In the genomic region with DNA sequence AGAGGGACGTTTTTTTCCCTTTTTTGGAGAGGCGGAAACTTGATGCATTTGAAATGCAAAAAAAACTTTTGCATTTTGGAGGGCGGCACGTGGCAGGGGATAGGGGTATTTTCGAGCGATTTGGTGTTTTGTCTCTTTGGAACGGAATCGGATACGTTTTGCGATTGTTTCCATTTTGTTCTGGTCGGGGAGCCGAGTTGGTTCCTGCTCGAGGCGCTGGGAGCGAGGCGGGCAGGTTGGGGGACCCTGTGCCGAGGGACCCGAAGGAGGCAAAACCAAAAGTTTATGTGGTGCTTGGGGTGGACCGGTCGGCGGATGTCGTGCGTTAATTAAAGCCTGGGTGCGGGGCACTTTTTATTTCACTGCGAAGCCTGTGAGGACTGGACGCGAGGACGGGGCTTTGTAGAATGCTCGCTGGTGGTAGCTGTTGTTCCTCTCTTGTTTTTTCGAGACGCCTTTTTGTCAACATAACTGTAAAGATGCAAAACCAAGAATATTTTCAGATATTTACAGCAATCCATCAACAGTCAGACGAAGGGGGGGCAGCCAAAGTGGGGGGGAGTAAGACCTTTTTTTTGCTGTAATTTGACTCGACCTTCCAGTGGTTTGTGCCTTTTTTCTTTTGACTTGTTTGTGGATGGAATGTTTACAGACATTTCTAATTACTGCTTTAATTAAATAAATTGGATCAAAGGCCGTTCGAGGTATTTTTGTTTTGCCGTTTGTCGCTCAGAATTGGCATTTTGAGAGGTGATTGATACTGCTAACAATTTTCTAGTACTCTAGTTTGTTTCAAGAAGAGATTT, we compare ENCODE assay signal across 8 cellular contexts. TPM values are rescaled to one million over a fixed set of nuclear protein-coding genes. Genes with fewer than 3 reads are reported as not detected.
DNase-seq lines count a peak whose midpoint lies in the region; ATAC-seq and TF ChIP-seq lines count a peak whose summit lies in the region.

No MANE protein-coding gene starts in this region.

- H3K4me1 Mint-ChIP-seq in GM23338, result peaks cover 41% of the 10 kb centered on the region
- H3K4me1 Mint-ChIP-seq in activated CD4-positive, alpha-beta memory T cell treated with anti-CD3 and anti-CD28 coated beads for 36 hours (ENCODE audit: low read depth), result peaks cover 50% of the 10 kb centered on the region

- H3K27me3 ChIP-seq in GM06990 (replicated peaks; ENCODE audit: control insufficient read depth, insufficient read depth, low read length) (no peaks in the 10 kb centered on the region), GM23338 (ENCODE audit: insufficient read depth) (no peaks in the 10 kb centered on the region)
- no peaks in the 10 kb centered on the region for H3K27me3 ChIP-seq in effector memory CD4-positive, alpha-beta T cell (replicated peaks; ENCODE audit: control insufficient read depth, insufficient read depth, low read length, poor library complexity, severe bottlenecking)

- TF ChIP-seq CTCF in GM06990 (IDR thresholded peaks at IDR 0.05; ENCODE audit: insufficient read depth, low read length, poor library complexity, severe bottlenecking) (no peak), GM23338 (conservative IDR thresholded peaks at IDR 0.05; ENCODE audit: low read depth in 2 of 2) (no peak)

- H3F3A ChIP-seq in GM23338 (replicated peaks; ENCODE audit: low read depth), result peaks cover 24% of the 10 kb centered on the region

- H3K27ac ChIP-seq in GM23338 (ENCODE audit: low read depth) (peak overlapping the region; percentile 100), mesodermal cell (ENCODE audit: low read depth, low read length, severe bottlenecking) (peak overlapping the region; percentile 100)
- H3K27ac ChIP-seq in effector memory CD4-positive, alpha-beta T cell (ENCODE audit: insufficient read depth, low read length, poor library complexity, severe bottlenecking), result peak overlapping the region; percentile 92

- ATAC-seq in GM23338, result peak; percentile 7; the same call in 2 of the 3 replicates
- ATAC-seq in GM21360 (IDR thresholded peaks at IDR 0.05; ENCODE audit: unreplicated experiment), result no peak

- H3K4me1 ChIP-seq in GM23338 (ENCODE audit: insufficient read depth) (peaks cover 28% of the 10 kb centered on the region), mesodermal cell (ENCODE audit: control insufficient read depth, insufficient read depth, low read length, poor library complexity, severe bottlenecking) (peaks cover 8% of the 10 kb centered on the region)
- H3K4me1 ChIP-seq in effector memory CD4-positive, alpha-beta T cell (ENCODE audit: control insufficient read depth, insufficient read depth, low read length, poor library complexity, severe bottlenecking), result peaks cover 34% of the 10 kb centered on the region

- CTCF ChIA-PET in activated CD4-positive, alpha-beta memory T cell treated with anti-CD3 and anti-CD28 coated beads for 36 hours (lab: Charles Lee), result interaction anchor here (0.6 to 1.8 kb wide), 4 partner anchors 20 to 62 kb away, joined by 3 to 6 read pairs (median 4); no protein-coding TSS in a partner anchor

- peaks cover 67% of the 10 kb centered on the region for H3K36me3 Mint-ChIP-seq in GM23338 (ENCODE audit: low read depth)
- peaks cover 52% of the 10 kb centered on the region for H3K36me3 Mint-ChIP-seq in activated CD4-positive, alpha-beta memory T cell treated with anti-CD3 and anti-CD28 coated beads for 36 hours

- peak overlapping the region; percentile 100 for H3K4me3 Mint-ChIP-seq in GM23338
- H3K4me3 Mint-ChIP-seq in activated CD4-positive, alpha-beta memory T cell treated with anti-CD3 and anti-CD28 coated beads for 36 hours, result peak overlapping the region; percentile 100

- H3K27me3 Mint-ChIP-seq in GM23338 (ENCODE audit: insufficient read depth, low read depth, poor library complexity), result peaks cover 25% of the 10 kb centered on the region
- no peaks in the 10 kb centered on the region for H3K27me3 Mint-ChIP-seq in activated CD4-positive, alpha-beta memory T cell treated with anti-CD3 and anti-CD28 coated beads for 36 hours

- H3K36me3 ChIP-seq in GM06990 (ENCODE audit: control insufficient read depth, insufficient read depth, low read length), result peaks cover 5% of the 10 kb centered on the region
- peaks cover 32% of the 10 kb centered on the region for H3K36me3 ChIP-seq in GM23338 (ENCODE audit: insufficient read depth)
- peaks cover 33% of the 10 kb centered on the region for H3K36me3 ChIP-seq in effector memory CD4-positive, alpha-beta T cell (ENCODE audit: control insufficient read depth, insufficient read depth, low read length)
- H3K36me3 ChIP-seq in mesodermal cell (ENCODE audit: control insufficient read depth, insufficient read depth, low read length), result peaks cover 44% of the 10 kb centered on the region

- 0% methylated on average over 11 to 24 of the region's 37 CpGs for WGBS in mesodermal cell (ENCODE audit: insufficient coverage in 2 of 2), 2 experiments

- H3K9me2 ChIP-seq in GM23338 (ENCODE audit: insufficient read depth), result no peaks in the 10 kb centered on the region

- H3K27ac Mint-ChIP-seq in GM23338, result peak overlapping the region; percentile 100
- H3K27ac Mint-ChIP-seq in activated CD4-positive, alpha-beta memory T cell treated with anti-CD3 and anti-CD28 coated beads for 36 hours, result peak overlapping the region; percentile 99

- intact Hi-C loops in activated CD4-positive, alpha-beta memory T cell treated with anti-CD3 and anti-CD28 coated beads for 36 hours (cut with micrococcal nuclease), result loop anchor here (1.0 to 10.0 kb wide), 10 partner anchors 19 to 636 kb away; partner anchors contain the start of genes ACBD3, LBR and PYCR2

- peaks cover 5% of the 10 kb centered on the region; the same call in 2 of the 3 replicates for H3K9me3 Mint-ChIP-seq in GM23338
- H3K9me3 Mint-ChIP-seq in activated CD4-positive, alpha-beta memory T cell treated with anti-CD3 and anti-CD28 coated beads for 36 hours, result no peaks in the 10 kb centered on the region

- H4K20me1 ChIP-seq in GM23338 (replicated peaks; ENCODE audit: insufficient read depth), result peaks cover 43% of the 10 kb centered on the region

- POLR2A ChIA-PET in activated CD4-positive, alpha-beta memory T cell treated with anti-CD3 and anti-CD28 coated beads for 36 hours (lab: Charles Lee), result interaction anchor here (1.0 to 3.4 kb wide), 11 partner anchors 13 to 596 kb away, joined by 4 to 45 read pairs (median 7); partner anchors contain the start of genes SDE2 and SRP9

- DNase-seq in GM06990 (ENCODE audit: extremely low read depth, insufficient read length), result peak; percentile 70
- DNase-seq in GM23338 (ENCODE audit: low spot score), result peak; percentile 62
- peak; percentile 29 for DNase-seq in NCI-H1105 treated with DMSO at 0.1 percent for 48 hours (lab: John Stamatoyannopoulos, UW)
- DNase-seq in activated CD4-positive, alpha-beta memory T cell treated with anti-CD3 and anti-CD28 coated beads for 36 hours, result peak; percentile 59
- DNase-seq in effector memory CD4-positive, alpha-beta T cell, result peak; percentile 9 to 31 (median 22)
- DNase-seq in stimulated activated CD8-positive, alpha-beta memory T cell treated with anti-CD3 and anti-CD28 coated beads, Interleukin-7, amount 100 ng/mL, for 24 hours (ENCODE audit: low read depth), result peak; percentile 21

- H2AFZ ChIP-seq in GM23338, result no peak overlapping the region

- no peaks in the 10 kb centered on the region for H3K9me3 ChIP-seq in effector memory CD4-positive, alpha-beta T cell (ENCODE audit: control insufficient read depth, low read length)
- H3K9me3 ChIP-seq in mesodermal cell (ENCODE audit: control insufficient read depth, low read length), result no peaks in the 10 kb centered on the region

- H3K4me3 ChIP-seq in GM06990 (replicated peaks; ENCODE audit: low read depth, low read length) (peak overlapping the region; percentile 89), GM23338 (peak overlapping the region; percentile 92), mesodermal cell (ENCODE audit: extremely low read depth, insufficient read depth, low read length, poor library complexity, severe bottlenecking) (peak overlapping the region; percentile 95)
- peak overlapping the region; percentile 89 for H3K4me3 ChIP-seq in effector memory CD4-positive, alpha-beta T cell (ENCODE audit: insufficient read depth, low read depth, low read length, poor library complexity, severe bottlenecking)

- H3K79me2 ChIP-seq in GM23338 (replicated peaks; ENCODE audit: insufficient read depth), result peaks cover 72% of the 10 kb centered on the region

- H3K4me2 ChIP-seq in GM23338, result peak overlapping the region; percentile 78

TF ChIP-seq in GM23338, 12 proteins besides CTCF, POLR2A, EP300 and RAD21:
- TF ChIP-seq STAT1 (IDR thresholded peaks at IDR 0.05; ENCODE audit: unreplicated experiment) (no peak), REST (IDR thresholded peaks at IDR 0.05; ENCODE audit: unreplicated experiment) (no peak), POLR2AphosphoS5 (IDR thresholded peaks at IDR 0.05; ENCODE audit: low read depth) (no peak; the same call in 1 of the 2 replicates), EZH2 (IDR thresholded peaks at IDR 0.05; ENCODE audit: low read depth, unreplicated experiment) (no peak)
TF ChIP-seq in GM23338: peak in this region for 0.

RNA-seq across cellular contexts. Expression of gene H3-3A, which starts 1.0 kb away (rescaled TPM):
- 913 and 938 TPM in 2 replicates for total RNA-seq in GM23338 (2014; rRNA removed; shearing (Covaris generic))
- 2,407 and 2,643 TPM in 2 replicates for polyA plus RNA-seq in GM23338 (2016; fragmentation: Nextera tagmentation; extraction: Ambion mirVana)
- total RNA-seq in activated CD4-positive, alpha-beta memory T cell treated with anti-CD3 and anti-CD28 coated beads for 36 hours, result 100 to 1,000 TPM; 317 to 320 TPM
- 906 TPM for polyA plus RNA-seq in mesodermal cell (2013, experiment 1 of 2)
- polyA plus RNA-seq in mesodermal cell (2013, experiment 2 of 2), result 1,001 TPM
